ENCODE assay signal across 1 cellular context in genomic region chr19:12782174-12782423, GRCh38.
TF ChIP-seq lines count a peak whose summit lies in the region.

No MANE protein-coding gene starts in this region.

TF ChIP-seq in HepG2, 621 proteins besides CTCF, POLR2A, EP300 and RAD21:
- TF ChIP-seq GATAD2A (CRISPR knock-in tag; IDR thresholded peaks at IDR 0.05) (peak; percentile 40; the same call in 1 of the 2 replicates), ZNF513 (CRISPR knock-in tag; conservative IDR thresholded peaks at IDR 0.05) (no peak), ZNF850 (CRISPR knock-in tag; conservative IDR thresholded peaks at IDR 0.05) (no peak), ZNF501 (CRISPR knock-in tag; IDR thresholded peaks at IDR 0.05) (peak; percentile 41; the same call in 1 of the 2 replicates), ZSCAN20 (CRISPR knock-in tag; IDR thresholded peaks at IDR 0.05; ENCODE audit: borderline replicate concordance) (no peak), ZNF646 (CRISPR knock-in tag; IDR thresholded peaks at IDR 0.05) (no peak), ZMYM2 (CRISPR knock-in tag; IDR thresholded peaks at IDR 0.05) (peak; percentile 47; the same call in 1 of the 2 replicates), PREB (CRISPR knock-in tag; IDR thresholded peaks at IDR 0.05) (no peak)
